ENCODE assay signal across 23 cellular contexts in the genomic region with DNA sequence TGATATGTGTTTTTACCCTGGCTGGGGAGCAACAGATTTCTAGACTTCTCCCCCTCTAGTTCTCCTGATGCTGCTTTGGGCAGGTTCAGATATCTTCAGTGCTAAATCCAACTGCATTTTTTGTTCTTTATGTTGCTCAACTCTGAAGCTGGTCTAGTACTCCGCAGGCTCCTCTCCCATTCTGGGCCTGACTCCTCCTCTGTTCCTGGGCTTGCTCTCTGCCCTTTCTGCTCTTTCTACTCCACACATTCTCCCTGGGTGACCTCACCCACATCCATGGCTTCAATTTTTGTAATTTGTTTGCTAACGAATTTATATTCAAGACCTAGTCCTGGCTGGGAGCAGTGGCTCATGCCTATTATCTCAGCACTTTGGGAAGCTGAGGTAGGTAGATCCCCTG. TPM values are rescaled to one million over a fixed set of nuclear protein-coding genes. Genes with fewer than 3 reads are reported as not detected.
DNase-seq lines count a peak whose midpoint lies in the region; ATAC-seq and TF ChIP-seq lines count a peak whose summit lies in the region.
"Had no signal": no experiment of that assay in that cellular context is flagged by ENCODE, and none has a peak within 500 bp of the region (broad histone marks: within the 10 kb centered on the region; RNA-seq: fewer than 3 reads in every experiment).

No MANE protein-coding gene starts in this region.

- peaks cover 0 to 43% of the 10 kb centered on the region in 2 donors for H3K36me3 Mint-ChIP-seq in CD4-positive, alpha-beta memory T cell
- peaks cover 42% of the 10 kb centered on the region for H3K36me3 Mint-ChIP-seq in activated CD8-positive, alpha-beta T cell treated with anti-CD3 and anti-CD28 coated beads, Interleukin-2, amount 10 ng/mL, durations not matched to agents 7 days and 5 days (ENCODE audit: low read depth)

- H3K9me3 ChIP-seq in CD4-positive, alpha-beta memory T cell (ENCODE audit: control insufficient read depth in 1 of 2, low read length in 2 of 2) = no peaks in the 10 kb centered on the region
- H3K9me3 ChIP-seq: SJSA1, spleen, thyroid gland had no signal

- DNase-seq in AG20443 (ENCODE audit: low spot score) = peak; percentile 33
- no peak for DNase-seq in CD4-positive, alpha-beta memory T cell
- no peak for DNase-seq in activated CD8-positive, alpha-beta T cell treated with anti-CD3 and anti-CD28 coated beads, Interleukin-2, amount 10 ng/mL, durations not matched to agents 7 days and 5 days
- peak; percentile 32 for DNase-seq in fibroblast of mammary gland (ENCODE audit: low read depth)
- no peak for DNase-seq in activated effector memory CD4-positive, alpha-beta T cell treated with Interleukin-2 at 50 U/mL for 16 hours
- no peak for DNase-seq in lower leg skin (ENCODE audit: low spot score in 2 of 2)
- DNase-seq in HEK293T (ENCODE audit: extremely low spot score) = no peak
- DNase-seq: activated CD4-positive, alpha-beta T cell treated with anti-CD3 and anti-CD28 coated beads for 1 hour; foreskin keratinocyte; GF-D8; hypothalamus; kidney; mammary epithelial cell; NCI-H1417 treated with DMSO at 0.1 percent for 48 hours; NCI-H748 treated with DMSO at 0.1 percent for 48 hours; PC-9; spleen; thyroid gland had no signal

- no peak overlapping the region for H3K4me3 ChIP-seq in CD4-positive, alpha-beta memory T cell (ENCODE audit: low read length in 2 of 2)
- H3K4me3 ChIP-seq in fibroblast of mammary gland (ENCODE audit: control insufficient read depth, low read depth, low read length) (no peak overlapping the region), lower leg skin (ENCODE audit: low read depth, poor library complexity, severe bottlenecking) (no peak overlapping the region)
- H3K4me3 ChIP-seq: coronary artery, PC-9, SJSA1, spleen, thyroid gland had no signal

- no peaks in the 10 kb centered on the region for H3K27me3 ChIP-seq in CD4-positive, alpha-beta memory T cell (ENCODE audit: insufficient read depth, low read length)
- H3K27me3 ChIP-seq: foreskin keratinocyte, SJSA1, spleen, thyroid gland had no signal

- H3K27ac Mint-ChIP-seq in CD4-positive, alpha-beta memory T cell = peak overlapping the region; percentile 7 to 90 (median 63)
- peak overlapping the region; percentile 6 for H3K27ac Mint-ChIP-seq in activated CD8-positive, alpha-beta T cell treated with anti-CD3 and anti-CD28 coated beads, Interleukin-2, amount 10 ng/mL, durations not matched to agents 7 days and 5 days
- H3K27ac Mint-ChIP-seq: B cell had no signal

- TF ChIP-seq CTCF in fibroblast of mammary gland (conservative IDR thresholded peaks at IDR 0.05; ENCODE audit: control insufficient read depth, insufficient read depth, low read depth, low read length) (no peak), lower leg skin (IDR thresholded peaks at IDR 0.05) (no peak)

- H3K36me3 ChIP-seq in CD4-positive, alpha-beta memory T cell (ENCODE audit: insufficient read depth, low read length) = no peaks in the 10 kb centered on the region
- H3K36me3 ChIP-seq: SJSA1, thyroid gland had no signal

- WGBS in lower leg skin, 2 donors = 69 to 72% methylated on average over 2 of the region's 2 CpGs

- ATAC-seq in activated CD8-positive, alpha-beta T cell treated with anti-CD3 and anti-CD28 coated beads, Interleukin-2, amount 10 ng/mL, durations not matched to agents 7 days and 5 days = no peak
- no peak for ATAC-seq in GM19467 (IDR thresholded peaks at IDR 0.05; ENCODE audit: unreplicated experiment)
- ATAC-seq: foreskin keratinocyte had no signal

- H3K9me3 Mint-ChIP-seq in CD4-positive, alpha-beta memory T cell = no peaks in the 10 kb centered on the region
- H3K9me3 Mint-ChIP-seq in activated CD8-positive, alpha-beta T cell treated with anti-CD3 and anti-CD28 coated beads, Interleukin-2, amount 10 ng/mL, durations not matched to agents 7 days and 5 days (ENCODE audit: insufficient read depth) = no peaks in the 10 kb centered on the region
- H3K9me3 Mint-ChIP-seq: nephron had no signal

- CTCF ChIA-PET in CD4-positive, alpha-beta memory T cell (lab: Charles Lee; ENCODE audit: partially characterized antibody) = interaction anchor here (0.7 to 2.1 kb wide), 2 partner anchors 26 to 56 kb away, joined by 3 to 5 read pairs; no protein-coding TSS in a partner anchor
- CTCF ChIA-PET in activated CD8-positive, alpha-beta T cell treated with anti-CD3 and anti-CD28 coated beads, Interleukin-2, amount 10 ng/mL, durations not matched to agents 7 days and 5 days (lab: Charles Lee) = interaction anchor here (0.7 to 1.5 kb wide), 5 partner anchors 8 to 126 kb away, joined by 3 to 7 read pairs (median 3); no protein-coding TSS in a partner anchor
- CTCF ChIA-PET in HEK293T (lab: Yijun Ruan, JAX) = no interaction called here

- TF ChIP-seq POLR2A in lower leg skin (IDR thresholded peaks at IDR 0.05) = no peak

- H3K4me3 Mint-ChIP-seq in CD4-positive, alpha-beta memory T cell = peak overlapping the region; percentile 57 to 80 (median 68)
- H3K4me3 Mint-ChIP-seq in activated CD8-positive, alpha-beta T cell treated with anti-CD3 and anti-CD28 coated beads, Interleukin-2, amount 10 ng/mL, durations not matched to agents 7 days and 5 days = no peak overlapping the region
- H3K4me3 Mint-ChIP-seq: B cell, nephron had no signal

- H3K27ac ChIP-seq in CD4-positive, alpha-beta memory T cell (ENCODE audit: low read depth, low read length) = peak overlapping the region; percentile 3
- H3K27ac ChIP-seq: coronary artery, foreskin keratinocyte, PC-9, SJSA1, spleen, thyroid gland had no signal

- peaks cover 76 to 99% (median 85%) of the 10 kb centered on the region in 4 donors for H3K4me1 Mint-ChIP-seq in CD4-positive, alpha-beta memory T cell
- peaks cover 80% of the 10 kb centered on the region for H3K4me1 Mint-ChIP-seq in activated CD8-positive, alpha-beta T cell treated with anti-CD3 and anti-CD28 coated beads, Interleukin-2, amount 10 ng/mL, durations not matched to agents 7 days and 5 days (ENCODE audit: low read depth)

- intact Hi-C loops in CD4-positive, alpha-beta memory T cell (cut with micrococcal nuclease) = loop anchor here (1.0 kb wide), 1 partner anchor 10 kb away; no protein-coding TSS in a partner anchor
- intact Hi-C loops in lower leg skin (cut with DNase I; ENCODE audit: low total_unique reads) = no loop called here

- POLR2A ChIA-PET in CD4-positive, alpha-beta memory T cell (lab: Charles Lee; ENCODE audit: partially characterized antibody) = interaction anchor here (0.6 to 4.2 kb wide), 7 partner anchors 8 to 41 kb away, joined by 3 to 28 read pairs (median 5); no protein-coding TSS in a partner anchor
- POLR2A ChIA-PET in activated CD8-positive, alpha-beta T cell treated with anti-CD3 and anti-CD28 coated beads, Interleukin-2, amount 10 ng/mL, durations not matched to agents 7 days and 5 days (lab: Charles Lee) = interaction anchor here (1.0 kb wide), 1 partner anchor 76 kb away, joined by 3 read pairs; no protein-coding TSS in a partner anchor
- POLR2A ChIA-PET in HEK293T (lab: Yijun Ruan, JAX) = no interaction called here

- no peaks in the 10 kb centered on the region for H3K27me3 Mint-ChIP-seq in CD4-positive, alpha-beta memory T cell
- H3K27me3 Mint-ChIP-seq in activated CD8-positive, alpha-beta T cell treated with anti-CD3 and anti-CD28 coated beads, Interleukin-2, amount 10 ng/mL, durations not matched to agents 7 days and 5 days (ENCODE audit: low read depth) = no peaks in the 10 kb centered on the region
- H3K27me3 Mint-ChIP-seq: B cell had no signal

- peaks cover 91% of the 10 kb centered on the region for H3K4me1 ChIP-seq in CD4-positive, alpha-beta memory T cell (ENCODE audit: insufficient read depth, low read length)
- H3K4me1 ChIP-seq: foreskin keratinocyte had no signal

TF ChIP-seq in HEK293T, 16 proteins besides CTCF, POLR2A, EP300 and RAD21:
- no peak for TF ChIP-seq ARNT (IDR thresholded peaks at IDR 0.05)
- no peak for TF ChIP-seq LEF1 (IDR thresholded peaks at IDR 0.05; ENCODE audit: borderline replicate concordance)
- no peak for TF ChIP-seq NFRKB (IDR thresholded peaks at IDR 0.05)
- no peak for TF ChIP-seq SUZ12 (IDR thresholded peaks at IDR 0.05)
- TF ChIP-seq CTBP1 (IDR thresholded peaks at IDR 0.05; ENCODE audit: borderline replicate concordance) = no peak
- no peak for TF ChIP-seq ELF4 (IDR thresholded peaks at IDR 0.05)
- TF ChIP-seq FOXK2 (IDR thresholded peaks at IDR 0.05) = no peak
- no peak for TF ChIP-seq FOXM1 (IDR thresholded peaks at IDR 0.05; ENCODE audit: borderline replicate concordance)
- no peak for TF ChIP-seq TARDBP (IDR thresholded peaks at IDR 0.05)
- TF ChIP-seq ZNF384 (IDR thresholded peaks at IDR 0.05) = no peak
- TF ChIP-seq SP1 (IDR thresholded peaks at IDR 0.05) = no peak
- no peak for TF ChIP-seq HDGF (IDR thresholded peaks at IDR 0.05; ENCODE audit: borderline replicate concordance)
- no peak for TF ChIP-seq BHLHE40 (IDR thresholded peaks at IDR 0.05; ENCODE audit: borderline replicate concordance)
- no peak for TF ChIP-seq PKNOX1 (IDR thresholded peaks at IDR 0.05)
- TF ChIP-seq L3MBTL2 (conservative IDR thresholded peaks at IDR 0.05) = no peak
- TF ChIP-seq FOXA1 (IDR thresholded peaks at IDR 0.05) = no peak

RNA-seq across cellular contexts. Expression of gene FYN, which starts 6.4 kb away (rescaled TPM):
- total RNA-seq in CD4-positive, alpha-beta memory T cell = 100 to 1,000 TPM; 664 to 713 TPM
- polyA plus RNA-seq in CD4-positive, alpha-beta memory T cell = 100 to 1,000 TPM; 338 to 463 TPM
- 100 to 1,000 TPM; 148 to 154 TPM for total RNA-seq in activated CD8-positive, alpha-beta T cell treated with anti-CD3 and anti-CD28 coated beads, Interleukin-2, amount 10 ng/mL, durations not matched to agents 7 days and 5 days
- total RNA-seq in lower leg skin = 10 to 100 TPM; 56.3 to 96.4 (median 81.8) TPM

Comparison
In these comparisons a context has a peak if more than half of its experiments do, and no peak if none do; other contexts are left out.
1. DNase-seq: peak in AG20443 (single experiment) and fibroblast of mammary gland (single experiment); none in CD4-positive, alpha-beta memory T cell (0 of 5), activated CD8-positive, alpha-beta T cell treated with anti-CD3 and anti-CD28 coated beads, Interleukin-2, amount 10 ng/mL, durations not matched to agents 7 days and 5 days (single experiment), activated effector memory CD4-positive, alpha-beta T cell treated with Interleukin-2 at 50 U/mL for 16 hours (single experiment), lower leg skin (0 of 2) and HEK293T (single experiment).
2. RNA of gene FYN, which starts 6.4 kb away (total RNA-seq): 664 to 713 TPM in CD4-positive, alpha-beta memory T cell; 148 to 154 TPM in activated CD8-positive, alpha-beta T cell treated with anti-CD3 and anti-CD28 coated beads, Interleukin-2, amount 10 ng/mL, durations not matched to agents 7 days and 5 days and 56.3 to 96.4 TPM in lower leg skin; every median in the first group is over 4 times any median in the second.